1 cellular context compared by ENCODE assay signal in the genomic region with DNA sequence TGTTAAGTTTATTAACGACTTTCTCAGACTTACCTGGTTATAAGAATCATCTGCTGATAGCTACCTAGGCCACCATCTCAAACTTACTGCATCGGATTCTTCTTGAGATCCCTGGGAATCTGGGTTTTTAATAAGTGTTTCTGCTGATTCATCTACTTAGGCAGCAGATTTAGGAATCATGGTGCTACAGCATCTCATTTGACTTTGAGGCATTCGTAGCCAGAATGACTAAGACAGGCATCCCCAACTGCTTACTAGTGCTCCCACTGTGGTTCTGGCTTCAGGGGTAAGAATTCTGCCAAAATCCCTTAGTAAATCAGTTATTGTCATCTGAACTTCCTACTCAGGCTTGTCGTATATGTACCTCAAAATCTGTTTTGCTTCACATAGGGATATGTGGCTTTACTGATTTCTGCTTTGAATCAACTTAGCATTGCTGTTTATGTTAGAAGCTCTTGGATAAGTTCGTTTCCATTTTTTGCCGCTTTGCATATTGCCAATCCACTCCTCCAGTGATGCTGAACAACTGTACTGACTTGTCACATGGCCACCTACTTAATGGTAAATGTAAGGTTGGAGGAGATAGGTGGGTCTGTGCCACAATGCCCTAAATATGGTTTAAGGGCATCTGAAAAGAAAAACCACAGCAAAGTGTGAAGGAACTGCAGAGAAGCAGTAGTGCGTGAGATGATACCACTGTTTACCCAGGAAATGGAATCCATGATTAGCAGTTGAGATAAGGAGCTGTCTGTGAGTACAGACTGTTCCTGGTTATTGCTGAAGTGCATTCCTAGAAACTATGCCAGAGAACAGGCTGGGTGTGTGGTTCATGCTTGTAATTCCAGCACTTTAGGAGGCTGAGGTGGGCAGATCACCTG.
TF ChIP-seq lines count a peak whose summit lies in the region.

No MANE protein-coding gene starts in this region.

TF ChIP-seq in WTC11, 78 proteins besides CTCF, POLR2A, EP300 and RAD21 (continued from another document):
- TF ChIP-seq E2F1 (CRISPR knock-in tag; IDR thresholded peaks at IDR 0.05) (no peak), FOXP1 (CRISPR knock-in tag; IDR thresholded peaks at IDR 0.05; ENCODE audit: borderline replicate concordance) (no peak), CBFB (CRISPR knock-in tag; IDR thresholded peaks at IDR 0.05; ENCODE audit: low read depth) (no peak), CREB1 (CRISPR knock-in tag; IDR thresholded peaks at IDR 0.05) (no peak), ZNF121 (CRISPR knock-in tag; IDR thresholded peaks at IDR 0.05) (no peak), ZNF671 (CRISPR knock-in tag; IDR thresholded peaks at IDR 0.05) (no peak)
- TF ChIP-seq, protein P1, sequence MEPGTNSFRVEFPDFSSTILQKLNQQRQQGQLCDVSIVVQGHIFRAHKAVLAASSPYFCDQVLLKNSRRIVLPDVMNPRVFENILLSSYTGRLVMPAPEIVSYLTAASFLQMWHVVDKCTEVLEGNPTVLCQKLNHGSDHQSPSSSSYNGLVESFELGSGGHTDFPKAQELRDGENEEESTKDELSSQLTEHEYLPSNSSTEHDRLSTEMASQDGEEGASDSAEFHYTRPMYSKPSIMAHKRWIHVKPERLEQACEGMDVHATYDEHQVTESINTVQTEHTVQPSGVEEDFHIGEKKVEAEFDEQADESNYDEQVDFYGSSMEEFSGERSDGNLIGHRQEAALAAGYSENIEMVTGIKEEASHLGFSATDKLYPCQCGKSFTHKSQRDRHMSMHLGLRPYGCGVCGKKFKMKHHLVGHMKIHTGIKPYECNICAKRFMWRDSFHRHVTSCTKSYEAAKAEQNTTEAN (CRISPR knock-in tag; IDR thresholded peaks at IDR 0.05) = no peak
TF ChIP-seq in WTC11: peak in this region for 0.
